In genomic region chr9:675697-676370, GRCh38 we compare ENCODE assay signal across 16 cellular contexts.
DNase-seq lines count a peak whose midpoint lies in the region; ATAC-seq and TF ChIP-seq lines count a peak whose summit lies in the region.
"Had no signal": no experiment of that assay in that cellular context is flagged by ENCODE, and none has a peak within 500 bp of the region (broad histone marks: within the 10 kb centered on the region; RNA-seq: fewer than 3 reads in every experiment).

No MANE protein-coding gene starts in this region.

- H3K9me3 Mint-ChIP-seq in activated naive CD8-positive, alpha-beta T cell treated with anti-CD3 and anti-CD28 coated beads, Interleukin-2, amount 10 ng/mL, durations not matched to agents 7 days and 5 days: no peaks in the 10 kb centered on the region
- H3K9me3 Mint-ChIP-seq in endodermal cell (no peaks in the 10 kb centered on the region), mesothelial cell of epicardium (no peaks in the 10 kb centered on the region)
- H3K9me3 Mint-ChIP-seq: CD4-positive, alpha-beta T cell; IgD-negative memory B cell had no signal

- no peaks in the 10 kb centered on the region for H3K9me3 ChIP-seq in HUES48 (ENCODE audit: control insufficient read depth, insufficient read depth, low read length)
- H3K9me3 ChIP-seq in endodermal cell (ENCODE audit: control insufficient read depth, low read length): no peaks in the 10 kb centered on the region
- H3K9me3 ChIP-seq in hepatocyte (ENCODE audit: low read depth): no peaks in the 10 kb centered on the region
- H3K9me3 ChIP-seq: BE2C, HAP-1 had no signal

- no peaks in the 10 kb centered on the region for H3K36me3 Mint-ChIP-seq in activated naive CD8-positive, alpha-beta T cell treated with anti-CD3 and anti-CD28 coated beads, Interleukin-2, amount 10 ng/mL, durations not matched to agents 7 days and 5 days
- peaks cover 4% of the 10 kb centered on the region for H3K36me3 Mint-ChIP-seq in endodermal cell (ENCODE audit: low read depth)
- H3K36me3 Mint-ChIP-seq in mesothelial cell of epicardium: no peaks in the 10 kb centered on the region

- ATAC-seq in activated naive CD8-positive, alpha-beta T cell treated with anti-CD3 and anti-CD28 coated beads, Interleukin-2, amount 10 ng/mL, durations not matched to agents 7 days and 5 days (ENCODE audit: low read depth): no peak

- no peak overlapping the region for H3K4me3 ChIP-seq in HUES48 (ENCODE audit: low read depth, low read length)
- no peak overlapping the region for H3K4me3 ChIP-seq in endodermal cell (ENCODE audit: low read length)
- no peak overlapping the region for H3K4me3 ChIP-seq in hepatocyte
- H3K4me3 ChIP-seq: HAP-1 had no signal

- H3K36me3 ChIP-seq in HUES48 (ENCODE audit: control insufficient read depth, insufficient read depth, low read length) (no peaks in the 10 kb centered on the region), endodermal cell (ENCODE audit: control insufficient read depth, insufficient read depth, low read length) (no peaks in the 10 kb centered on the region), hepatocyte (replicated peaks; ENCODE audit: insufficient read depth, low read depth) (no peaks in the 10 kb centered on the region)
- H3K36me3 ChIP-seq: BE2C, HAP-1 had no signal

- POLR2A ChIA-PET in activated naive CD8-positive, alpha-beta T cell treated with anti-CD3 and anti-CD28 coated beads, Interleukin-2, amount 10 ng/mL, durations not matched to agents 7 days and 5 days (lab: Charles Lee): no interaction called here

- peak overlapping the region; percentile 2 for H3K4me3 Mint-ChIP-seq in activated naive CD8-positive, alpha-beta T cell treated with anti-CD3 and anti-CD28 coated beads, Interleukin-2, amount 10 ng/mL, durations not matched to agents 7 days and 5 days
- H3K4me3 Mint-ChIP-seq in endodermal cell (no peak overlapping the region), mesothelial cell of epicardium (no peak overlapping the region)
- H3K4me3 Mint-ChIP-seq: CD4-positive, alpha-beta T cell; IgD-negative memory B cell had no signal

- no peak overlapping the region for H3K27ac Mint-ChIP-seq in activated naive CD8-positive, alpha-beta T cell treated with anti-CD3 and anti-CD28 coated beads, Interleukin-2, amount 10 ng/mL, durations not matched to agents 7 days and 5 days
- H3K27ac Mint-ChIP-seq in endodermal cell (peak overlapping the region; percentile 65), mesothelial cell of epicardium (peak overlapping the region; percentile 11)
- H3K27ac Mint-ChIP-seq: CD4-positive, alpha-beta T cell; IgD-negative memory B cell had no signal

- WGBS in endodermal cell (ENCODE audit: insufficient coverage in 1 of 2, insufficient read length in 1 of 2), 2 experiments: 77 to 82% methylated on average over 3 to 4 of the region's 4 CpGs
- 68% methylated on average over 4 of the region's 4 CpGs for WGBS in hepatocyte (ENCODE audit: low lambda C conversion rate, missing lambda C conversion rate)

- H3K27ac ChIP-seq in HUES48 (ENCODE audit: low read depth, low read length) (peak overlapping the region; percentile 27), endodermal cell (ENCODE audit: low read depth, low read length) (no peak overlapping the region), hepatocyte (no peak overlapping the region)

- TF ChIP-seq CTCF in endodermal cell (conservative IDR thresholded peaks at IDR 0.05) (no peak), mesothelial cell of epicardium (IDR thresholded peaks at IDR 0.05; ENCODE audit: unreplicated experiment) (no peak), hepatocyte (IDR thresholded peaks at IDR 0.05; ENCODE audit: poor library complexity) (no peak)

- H3K4me2 ChIP-seq in hepatocyte: no peak overlapping the region

- H4K20me1 ChIP-seq in hepatocyte (ENCODE audit: insufficient read depth, poor library complexity, severe bottlenecking): no peaks in the 10 kb centered on the region

- H3K79me2 ChIP-seq in hepatocyte: peaks cover 7% of the 10 kb centered on the region

- H3K27me3 Mint-ChIP-seq in activated naive CD8-positive, alpha-beta T cell treated with anti-CD3 and anti-CD28 coated beads, Interleukin-2, amount 10 ng/mL, durations not matched to agents 7 days and 5 days: peaks cover 2% of the 10 kb centered on the region
- H3K27me3 Mint-ChIP-seq in endodermal cell (ENCODE audit: insufficient read depth) (no peaks in the 10 kb centered on the region), mesothelial cell of epicardium (ENCODE audit: low read depth) (no peaks in the 10 kb centered on the region)

- peaks cover 26% of the 10 kb centered on the region for H3K4me1 Mint-ChIP-seq in activated naive CD8-positive, alpha-beta T cell treated with anti-CD3 and anti-CD28 coated beads, Interleukin-2, amount 10 ng/mL, durations not matched to agents 7 days and 5 days
- H3K4me1 Mint-ChIP-seq in endodermal cell: peaks cover 48% of the 10 kb centered on the region
- peaks cover 49% of the 10 kb centered on the region for H3K4me1 Mint-ChIP-seq in mesothelial cell of epicardium

- no peaks in the 10 kb centered on the region for H3K27me3 ChIP-seq in HUES48 (ENCODE audit: control insufficient read depth, insufficient read depth, low read length)
- H3K27me3 ChIP-seq in endodermal cell (ENCODE audit: control insufficient read depth, insufficient read depth, low read length, poor library complexity, severe bottlenecking): no peaks in the 10 kb centered on the region
- no peaks in the 10 kb centered on the region for H3K27me3 ChIP-seq in hepatocyte
- H3K27me3 ChIP-seq: BE2C had no signal

- no peak for DNase-seq in activated naive CD8-positive, alpha-beta T cell treated with anti-CD3 and anti-CD28 coated beads, Interleukin-2, amount 10 ng/mL, durations not matched to agents 7 days and 5 days
- DNase-seq in endodermal cell (no peak), mesothelial cell of epicardium (ENCODE audit: low spot score in 2 of 2, unreplicated experiment in 2 of 2) (no peak), HT-29 (ENCODE audit: low spot score) (no peak), hepatocyte (ENCODE audit: low spot score) (no peak), NCI-H345 (lab: John Stamatoyannopoulos, UW) (no peak)
- no peak for DNase-seq in effector CD4-positive, alpha-beta T cell
- DNase-seq: BE2C; CD4-positive, alpha-beta T cell; DMS79; NCI-H1694 treated with DMSO at 0.1 percent for 48 hours; NK-92 treated with Interleukin-12 subunit alpha and Interleukin-12 subunit beta, amount 100 ng/mL, for 24 hours; RPMI8226 had no signal

- H3K4me1 ChIP-seq in HUES48 (ENCODE audit: control insufficient read depth, insufficient read depth, low read length) (peaks cover 37% of the 10 kb centered on the region), endodermal cell (ENCODE audit: control insufficient read depth, insufficient read depth, low read length) (peaks cover 3% of the 10 kb centered on the region), hepatocyte (ENCODE audit: insufficient read depth) (peaks cover 21% of the 10 kb centered on the region)
- H3K4me1 ChIP-seq: BE2C had no signal

- H3K9ac ChIP-seq in HUES48 (ENCODE audit: low read depth, low read length) (no peak overlapping the region), endodermal cell (ENCODE audit: extremely low read depth, low read length, poor library complexity, severe bottlenecking) (no peak overlapping the region)

- no peak overlapping the region for H2AFZ ChIP-seq in hepatocyte

- H3K9me2 ChIP-seq in hepatocyte (replicated peaks; ENCODE audit: insufficient read depth): no peaks in the 10 kb centered on the region
